ENCODE assay signal across 18 cellular contexts in the genomic region with DNA sequence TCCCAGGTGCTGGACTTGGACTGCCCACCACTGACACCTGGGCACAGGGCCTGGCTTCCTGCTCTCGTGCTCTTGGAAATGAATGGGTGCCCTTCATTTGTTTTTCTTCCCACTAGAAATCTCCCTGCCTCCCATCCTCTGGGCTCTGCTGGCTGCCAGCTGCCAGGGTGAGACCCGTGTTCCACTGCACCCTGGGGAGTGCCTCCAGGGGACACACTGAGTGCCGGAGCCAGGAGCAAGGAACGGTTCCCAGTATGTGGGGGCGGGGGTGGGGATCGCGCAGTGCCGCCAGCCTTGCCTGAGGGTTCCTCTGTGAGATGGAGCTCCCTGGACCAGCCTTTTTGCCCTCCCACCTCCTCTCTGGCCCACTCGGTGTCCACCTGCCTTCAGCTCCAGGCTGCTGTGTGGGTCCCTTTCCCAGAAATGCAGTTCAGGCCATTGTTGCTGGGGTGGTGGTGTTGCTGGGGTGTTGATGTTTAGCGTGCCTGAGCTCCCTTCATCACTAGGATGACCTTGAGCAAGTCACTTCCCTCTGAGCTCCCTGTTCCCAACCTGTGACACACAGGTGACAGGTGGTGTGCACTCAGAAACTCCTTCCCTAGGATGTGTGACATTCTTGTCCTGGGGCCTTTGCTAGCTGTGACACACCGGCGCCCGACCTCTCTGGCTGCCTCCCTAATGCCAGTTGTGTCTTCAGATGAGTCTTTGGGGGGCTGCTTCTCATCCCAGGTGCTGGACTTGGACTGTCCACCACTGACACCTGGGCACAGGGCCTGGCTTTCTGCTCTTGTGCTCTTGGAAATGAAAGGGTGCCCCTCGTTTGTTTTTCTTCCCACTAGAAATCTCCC.
A peak's percentile ranks its signal among the peaks of the same experiment; 100 is the strongest.
DNase-seq lines count a peak whose midpoint lies in the region; ATAC-seq, FAIRE-seq and TF ChIP-seq lines count a peak whose summit lies in the region.
"Had no signal": no experiment of that assay in that cellular context is flagged by ENCODE, and none has a peak within 500 bp of the region (broad histone marks: within the 10 kb centered on the region; RNA-seq: fewer than 3 reads in every experiment).

No MANE protein-coding gene starts in this region.

- no peaks in the 10 kb centered on the region for H3K4me1 Mint-ChIP-seq in MCF 10A (ENCODE audit: insufficient read depth, unreplicated experiment)
- H3K4me1 Mint-ChIP-seq in dendritic cell treated with granulocyte-macrophage colony-stimulating factor and Interleukin-4, amounts not matched to agents 40 ng/mL and 50 ng/mL, for 4 days (ENCODE audit: low read depth): peaks cover 39% of the 10 kb centered on the region
- peaks cover 7% of the 10 kb centered on the region for H3K4me1 Mint-ChIP-seq in stimulated activated memory B cell treated with anti-CD40 and anti-IgM and Interleukin-4, amounts not matched to agents 10 μg/mL and 1 μg/mL and 100 μg/mL, for 72 hours

- no TSS peak for BruUV-seq in MCF 10A (replicated peaks; lab: Mats Ljungman, UMichigan)

- H3K4me1 ChIP-seq in breast epithelium: no peaks in the 10 kb centered on the region

- H3K36me3 Mint-ChIP-seq in MCF 10A (ENCODE audit: insufficient read depth, unreplicated experiment): peaks cover 95% of the 10 kb centered on the region
- peaks cover 91% of the 10 kb centered on the region for H3K36me3 Mint-ChIP-seq in dendritic cell treated with granulocyte-macrophage colony-stimulating factor and Interleukin-4, amounts not matched to agents 40 ng/mL and 50 ng/mL, for 4 days (ENCODE audit: low read depth)
- H3K36me3 Mint-ChIP-seq in stimulated activated memory B cell treated with anti-CD40 and anti-IgM and Interleukin-4, amounts not matched to agents 10 μg/mL and 1 μg/mL and 100 μg/mL, for 72 hours: peaks cover 39% of the 10 kb centered on the region

- no peak overlapping the region for H3K4me3 Mint-ChIP-seq in MCF 10A (ENCODE audit: unreplicated experiment)
- no peak overlapping the region for H3K4me3 Mint-ChIP-seq in dendritic cell treated with granulocyte-macrophage colony-stimulating factor and Interleukin-4, amounts not matched to agents 40 ng/mL and 50 ng/mL, for 4 days
- no peak overlapping the region for H3K4me3 Mint-ChIP-seq in stimulated activated memory B cell treated with anti-CD40 and anti-IgM and Interleukin-4, amounts not matched to agents 10 μg/mL and 1 μg/mL and 100 μg/mL, for 72 hours

- H3K4me3 ChIP-seq in breast epithelium: no peak overlapping the region
- H3K4me3 ChIP-seq: GM23248, ovary had no signal

- DNase-seq in MCF 10A (ENCODE audit: unreplicated experiment): no peak
- DNase-seq in breast epithelium (ENCODE audit: low spot score in 2 of 2): no peak
- peak; percentile 78 for DNase-seq in NCI-H1092 (lab: John Stamatoyannopoulos, UW)
- no peak for DNase-seq in frontal cortex (ENCODE audit: low spot score in 2 of 2)
- DNase-seq: activated CD4-positive, alpha-beta T cell treated with anti-CD3 and anti-CD28 coated beads, Interleukin-2, amount 50 U/mL, for 1 hour; foreskin melanocyte; GM23248; NCI-H82; ovary; stimulated activated CD4-positive, alpha-beta T cell treated with anti-CD3 and anti-CD28 coated beads, Interleukin-2, amount 100 ng/mL, for 48 hours had no signal

- TF ChIP-seq POLR2A in breast epithelium (IDR thresholded peaks at IDR 0.05): no peak

- H3K9me3 Mint-ChIP-seq in MCF 10A (ENCODE audit: unreplicated experiment): no peaks in the 10 kb centered on the region
- H3K9me3 Mint-ChIP-seq in dendritic cell treated with granulocyte-macrophage colony-stimulating factor and Interleukin-4, amounts not matched to agents 40 ng/mL and 50 ng/mL, for 4 days: no peaks in the 10 kb centered on the region
- no peaks in the 10 kb centered on the region for H3K9me3 Mint-ChIP-seq in stimulated activated memory B cell treated with anti-CD40 and anti-IgM and Interleukin-4, amounts not matched to agents 10 μg/mL and 1 μg/mL and 100 μg/mL, for 72 hours

- H3K27me3 ChIP-seq in breast epithelium: no peaks in the 10 kb centered on the region
- H3K27me3 ChIP-seq: ovary had no signal

- H3K9me3 ChIP-seq in breast epithelium: no peaks in the 10 kb centered on the region
- H3K9me3 ChIP-seq: ovary had no signal

- intact Hi-C loops in MCF 10A (cut with micrococcal nuclease) (no loop called here), breast epithelium (cut with DNase I; ENCODE audit: low total_unique reads) (loop anchor here (10.0 kb wide), 1 partner anchor 65 kb away; no protein-coding TSS in a partner anchor)
- intact Hi-C loops in dendritic cell treated with granulocyte-macrophage colony-stimulating factor and Interleukin-4, amounts not matched to agents 40 ng/mL and 50 ng/mL, for 4 days (cut with micrococcal nuclease): no loop called here

- FAIRE-seq in frontal cortex (lab: Jason Lieb, UNC): no peak
- FAIRE-seq: astrocyte, colon, TTC549 had no signal

- TF ChIP-seq CTCF in MCF 10A (IDR thresholded peaks at IDR 0.05; ENCODE audit: unreplicated experiment) (no peak), breast epithelium (IDR thresholded peaks at IDR 0.05) (no peak)

- H3K27me3 Mint-ChIP-seq in MCF 10A (ENCODE audit: insufficient read depth, unreplicated experiment): no peaks in the 10 kb centered on the region
- H3K27me3 Mint-ChIP-seq in dendritic cell treated with granulocyte-macrophage colony-stimulating factor and Interleukin-4, amounts not matched to agents 40 ng/mL and 50 ng/mL, for 4 days: no peaks in the 10 kb centered on the region
- no peaks in the 10 kb centered on the region for H3K27me3 Mint-ChIP-seq in stimulated activated memory B cell treated with anti-CD40 and anti-IgM and Interleukin-4, amounts not matched to agents 10 μg/mL and 1 μg/mL and 100 μg/mL, for 72 hours

- no peak for ATAC-seq in stimulated activated memory B cell treated with anti-CD40 and anti-IgM and Interleukin-4, amounts not matched to agents 10 μg/mL and 1 μg/mL and 100 μg/mL, for 72 hours
- ATAC-seq in HG03108 (IDR thresholded peaks at IDR 0.05; ENCODE audit: unreplicated experiment): no peak
- ATAC-seq: left colon, Panc1 had no signal

- H3K36me3 ChIP-seq in breast epithelium: no peaks in the 10 kb centered on the region
- H3K36me3 ChIP-seq: ovary had no signal

- POLR2A ChIA-PET in MCF 10A (lab: Yijun Ruan, JAX): no interaction called here

- peak overlapping the region; percentile 35 for H3K27ac Mint-ChIP-seq in MCF 10A (ENCODE audit: low read depth, unreplicated experiment)
- H3K27ac Mint-ChIP-seq in dendritic cell treated with granulocyte-macrophage colony-stimulating factor and Interleukin-4, amounts not matched to agents 40 ng/mL and 50 ng/mL, for 4 days: peak overlapping the region; percentile 69
- peak overlapping the region; percentile 21 for H3K27ac Mint-ChIP-seq in stimulated activated memory B cell treated with anti-CD40 and anti-IgM and Interleukin-4, amounts not matched to agents 10 μg/mL and 1 μg/mL and 100 μg/mL, for 72 hours

- H3K27ac ChIP-seq in breast epithelium: no peak overlapping the region
- H3K27ac ChIP-seq: GM23248, ovary had no signal

- CTCF ChIA-PET in MCF 10A (lab: Yijun Ruan, JAX): interaction anchor here (0.9 to 2.3 kb wide), 3 partner anchors 9 to 27 kb away, joined by 3 to 9 read pairs (median 4); no protein-coding TSS in a partner anchor
